ENCODE assay signal across 8 cellular contexts in genomic region chr1:21651214-21652042, GRCh38. TPM values are rescaled to one million over a fixed set of nuclear protein-coding genes. Genes with fewer than 3 reads are reported as not detected.
DNase-seq lines count a peak whose midpoint lies in the region; ATAC-seq, FAIRE-seq and TF ChIP-seq lines count a peak whose summit lies in the region.

No MANE protein-coding gene starts in this region.

- CTCF ChIA-PET in RWPE1 (lab: Yijun Ruan, JAX) (interaction anchor here (0.7 kb wide), 1 partner anchor 37 kb away, joined by 5 read pairs; no protein-coding TSS in a partner anchor), GM12878 (lab: Yijun Ruan, JAX) (no interaction called here)

- no peaks in the 10 kb centered on the region for H3K9me3 ChIP-seq in GM12878 (replicated peaks; ENCODE audit: control insufficient read depth, insufficient read depth, low read length)
- no peaks in the 10 kb centered on the region for H3K9me3 ChIP-seq in iPS-20b (ENCODE audit: insufficient read depth, low read depth, low read length)

- 0 out of 2 replicates have a peak, but pooled peaks cover 3% of the 10 kb centered on the region for H3K4me1 ChIP-seq in GM12878 (ENCODE audit: control insufficient read depth, insufficient read depth, low read length)
- no peaks in the 10 kb centered on the region for H3K4me1 ChIP-seq in iPS-20b (ENCODE audit: insufficient read depth, low read length)

- no peaks in the 10 kb centered on the region for H4K20me1 ChIP-seq in GM12878 (ENCODE audit: control insufficient read depth, insufficient read depth)

- ATAC-seq in GM12878: peak; percentile 63
- ATAC-seq in GM21576 (IDR thresholded peaks at IDR 0.05; ENCODE audit: unreplicated experiment): no peak

- BruUV-seq in GM12878 (replicated peaks; lab: Mats Ljungman, UMichigan): no TSS peak

- no peak for TF ChIP-seq POLR2A in GM12878 (IDR thresholded peaks at IDR 0.05; ENCODE audit: low read depth, low read length)

- FAIRE-seq in GM12878 (lab: Jason Lieb, UNC): no peak

- no peak for TF ChIP-seq RAD21 in GM12878 (IDR thresholded peaks at IDR 0.05; ENCODE audit: insufficient read depth, low read depth, low read length)

- H3K27me3 ChIP-seq in GM12878 (replicated peaks in 1 of 2; ENCODE audit: control insufficient read depth in 2 of 2, insufficient read depth in 2 of 2, low read length in 1 of 2): peaks cover 6 to 13% of the 10 kb centered on the region in 2 experiments
- peaks cover 34% of the 10 kb centered on the region for H3K27me3 ChIP-seq in iPS-20b (ENCODE audit: insufficient read depth, low read length)

- no peaks in the 10 kb centered on the region for H3K79me2 ChIP-seq in GM12878 (ENCODE audit: control insufficient read depth, insufficient read depth, low read length)

- peak overlapping the region; percentile 77 for H3K4me2 ChIP-seq in GM12878 (ENCODE audit: control insufficient read depth, insufficient read depth)

- H3K4me3 ChIP-seq in GM12878 (peak overlapping the region; percentile 32; the same call in 1 of the 2 replicates), iPS-20b (ENCODE audit: low read length) (peak overlapping the region; percentile 77)

- H3K36me3 ChIP-seq in GM12878 (ENCODE audit: control insufficient read depth in 2 of 2, insufficient read depth in 2 of 2, low read length in 1 of 2) (no peaks in the 10 kb centered on the region), iPS-20b (ENCODE audit: insufficient read depth, low read depth, low read length) (no peaks in the 10 kb centered on the region)

- H3K9ac ChIP-seq in GM12878 (ENCODE audit: control insufficient read depth, insufficient read depth, low read length) (no peak overlapping the region), iPS-20b (ENCODE audit: low read depth, low read length) (no peak overlapping the region; the same call in 1 of the 2 replicates)

- no peak overlapping the region for H2AFZ ChIP-seq in GM12878 (ENCODE audit: control insufficient read depth, low read depth, low read length)

- SMC1A ChIA-PET in GM12878 (lab: Charles Lee; ENCODE audit: uncharacterized antibody, unreplicated experiment): no interaction called here

- RAD21 ChIA-PET in GM12878 (lab: Charles Lee; ENCODE audit: unreplicated experiment): interaction anchor here (0.5 to 1.1 kb wide), 3 partner anchors 8 to 231 kb away, joined by 3 to 5 read pairs (median 3); no protein-coding TSS in a partner anchor

- in situ Hi-C loops in GM12878 (cut with MboI): no loop called here

- TF ChIP-seq CTCF in RWPE1 (conservative IDR thresholded peaks at IDR 0.05; ENCODE audit: low read depth): no peak
- TF ChIP-seq CTCF in GM12878 (IDR thresholded peaks at IDR 0.05 in 2 of 3, conservative IDR thresholded peaks at IDR 0.05 in 1 of 3; ENCODE audit: control insufficient read depth in 2 of 3, extremely low read depth in 1 of 3, insufficient read depth in 1 of 3, low read depth in 3 of 3, low read length in 3 of 3): no peak

- intact Hi-C loops in GM12878 (cut with micrococcal nuclease; ENCODE audit: unreplicated experiment): loop anchor here (10.0 kb wide), 1 partner anchor 137 kb away; no protein-coding TSS in a partner anchor

- H3K27ac ChIP-seq in RWPE1: no peak overlapping the region; the same call in 1 of the 2 replicates
- no peak overlapping the region for H3K27ac ChIP-seq in GM12878 (ENCODE audit: control insufficient read depth, insufficient read depth)
- no peak overlapping the region for H3K27ac ChIP-seq in iPS-20b (ENCODE audit: low read length)

- DNase-seq in NCI-H1436 (lab: John Stamatoyannopoulos, UW) (peak; percentile 46), NCI-H1436 treated with DMSO at 0.1 percent for 48 hours (lab: John Stamatoyannopoulos, UW) (no peak), RWPE1 (ENCODE audit: low spot score) (peak; percentile 54), GM12878 (ENCODE audit: low read depth, low spot score) (no peak), putamen (ENCODE audit: low spot score) (no peak)
- DNase-seq in stimulated activated CD4-positive, alpha-beta T cell treated with anti-CD3 and anti-CD28 coated beads, Interleukin-2, amount 100 ng/mL, for 4 hours (ENCODE audit: low read depth): peak; percentile 24

- 44% methylated on average over 16 of the region's 80 CpGs for WGBS in GM12878 (ENCODE audit: insufficient coverage, insufficient replicate concordance, low lambda C conversion rate, missing lambda C conversion rate)

- POLR2A ChIA-PET in RWPE1 (lab: Yijun Ruan, JAX; ENCODE audit: low non-redundant PET) (interaction anchor here (0.5 to 0.6 kb wide), 2 partner anchors 15 to 74 kb away, joined by 3 to 4 read pairs; no protein-coding TSS in a partner anchor), GM12878 (lab: Charles Lee) (no interaction called here)

- no peak for TF ChIP-seq EP300 in GM12878 (IDR thresholded peaks at IDR 0.05; ENCODE audit: borderline replicate concordance in 1 of 2, control insufficient read depth in 1 of 2, low read depth in 2 of 2, low read length in 2 of 2)

TF ChIP-seq in GM12878, 131 proteins besides CTCF, POLR2A, EP300 and RAD21:
- peak in 1 of 2 experiments; percentile 35; a peak in 1 of 4 replicates for TF ChIP-seq BHLHE40 (IDR thresholded peaks at IDR 0.05; ENCODE audit: borderline replicate concordance in 1 of 2, low read depth in 2 of 2, low read length in 1 of 2)
- TF ChIP-seq STAT1 (conservative IDR thresholded peaks at IDR 0.05): no peak
- no peak for TF ChIP-seq ZBTB4 (CRISPR knock-in tag; IDR thresholded peaks at IDR 0.05)
- TF ChIP-seq EGR1 (IDR thresholded peaks at IDR 0.05; ENCODE audit: borderline replicate concordance in 1 of 2, low read depth in 2 of 2, low read length in 2 of 2): peak in 1 of 2 experiments; percentile 32; a peak in 1 of 3 replicates

RNA-seq across cellular contexts. Expression of gene RAP1GAP, which starts 17.7 kb away (rescaled TPM):
- 3.1 TPM in 2 replicates for total RNA-seq in GM12878 (2013; cell fraction: nucleolus; rRNA removed)
- 0.06 TPM in 1 of 2 replicates, not detected in the other for total RNA-seq in GM12878 (2014; rRNA removed)
- total RNA-seq in GM12878 (2014; rRNA removed; fragmentation: Illumina TruSeq; extraction: Trizol): 0.04 TPM in 1 of 2 replicates, not detected in the other
- 0.05 and 0.21 TPM in 2 replicates for total RNA-seq in GM12878 (2021)
- polyA plus RNA-seq in GM12878 (2011; ENCODE audit: low read depth): 0.37 TPM
- 0.73 and 0.96 TPM in 2 replicates for polyA plus RNA-seq in GM12878 (2011; rRNA removed)
- polyA plus RNA-seq in GM12878 (2011; cell fraction: cytosol; rRNA removed): 0.75 and 0.97 TPM in 2 replicates
- 2.2 and 2.9 TPM in 2 replicates for polyA plus RNA-seq in GM12878 (2011; cell fraction: nucleus; rRNA removed)
- 0.72 and 1.0 TPM in 2 replicates for polyA plus RNA-seq in GM12878 (2012)
- polyA plus RNA-seq in GM12878 (2014; fragmentation: Illumina TruSeq; extraction: Trizol): 0.09 TPM in 1 of 2 replicates, not detected in the other
- polyA plus RNA-seq in GM12878 (2014; fragmentation: Nextera tagmentation; extraction: Ambion mirVana): not detected
- polyA plus RNA-seq in GM12878 (2014; rRNA removed): 0.08 and 0.09 TPM in 2 replicates
- polyA plus RNA-seq in GM12878 (2016; fragmentation: Nextera tagmentation; extraction: Ambion mirVana): under 1 TPM in 1 of 2 experiments, not detected in 1; 0.09 TPM
- 1.2 and 1.7 TPM in 2 replicates for polyA minus RNA-seq in GM12878 (2011; rRNA and poly(A)+ RNA removed)
- 0.40 and 0.73 TPM in 2 replicates for polyA minus RNA-seq in GM12878 (2011; cell fraction: cytosol; rRNA and poly(A)+ RNA removed)
- polyA minus RNA-seq in GM12878 (2011; cell fraction: nucleus; rRNA and poly(A)+ RNA removed): 0.67 and 1.1 TPM in 2 replicates

Comparison
In these comparisons a context has a peak if more than half of its experiments do, and no peak if none do; other contexts are left out.
1. DNase-seq: peak in NCI-H1436 (single experiment), RWPE1 (single experiment) and stimulated activated CD4-positive, alpha-beta T cell treated with anti-CD3 and anti-CD28 coated beads, Interleukin-2, amount 100 ng/mL, for 4 hours (single experiment); none in NCI-H1436 treated with DMSO at 0.1 percent for 48 hours (single experiment), GM12878 (single experiment) and putamen (single experiment).